14 cellular contexts compared by ENCODE assay signal in the genomic region with DNA sequence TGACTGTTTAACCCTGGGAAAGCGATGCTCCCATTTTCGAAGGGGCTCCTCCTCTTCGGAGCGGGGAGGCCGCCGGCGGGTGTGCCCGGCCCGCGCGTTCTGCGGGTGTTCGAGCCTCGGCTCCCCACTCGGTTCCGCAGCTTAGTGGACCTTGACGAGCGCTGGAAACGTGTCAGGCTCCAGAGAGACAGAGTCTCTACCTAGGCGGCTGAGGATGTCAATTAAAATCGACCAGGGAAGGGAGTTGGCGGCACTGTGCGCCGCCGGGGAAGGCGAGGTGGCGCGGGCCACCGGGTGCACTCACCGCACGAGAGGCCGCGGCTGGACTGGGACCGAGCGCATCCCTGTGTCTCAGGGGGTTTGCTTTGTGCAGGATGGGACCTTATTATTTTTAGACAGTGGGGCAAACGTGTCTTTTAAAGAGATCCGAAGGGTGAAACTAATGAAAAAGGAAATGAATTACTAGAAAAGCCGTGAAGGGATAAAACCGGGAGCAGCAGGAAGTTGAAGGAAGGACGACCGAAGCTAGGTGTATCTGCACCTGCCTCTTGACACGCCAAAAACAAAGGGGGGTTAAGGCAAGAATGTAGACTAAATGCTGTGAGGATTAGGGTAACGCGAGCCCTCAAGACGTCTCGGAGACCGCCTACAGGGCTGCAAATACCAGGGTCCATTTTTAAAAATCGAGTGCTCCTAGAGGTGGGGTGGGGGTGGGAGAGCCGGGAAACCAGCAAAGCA. TPM values are rescaled to one million over a fixed set of nuclear protein-coding genes. Genes with fewer than 3 reads are reported as not detected.
DNase-seq lines count a peak whose midpoint lies in the region; ATAC-seq, FAIRE-seq and TF ChIP-seq lines count a peak whose summit lies in the region.
"Had no signal": no experiment of that assay in that cellular context is flagged by ENCODE, and none has a peak within 500 bp of the region (broad histone marks: within the 10 kb centered on the region; RNA-seq: fewer than 3 reads in every experiment).

No MANE protein-coding gene starts in this region.

- H3K27me3 Mint-ChIP-seq in activated CD4-positive, alpha-beta T cell treated with anti-CD3 and anti-CD28 coated beads for 36 hours, result peaks cover 82% of the 10 kb centered on the region

- H3K14ac ChIP-seq in IMR-90 (replicated peaks; ENCODE audit: low read depth, low read length), result no peak overlapping the region

- H2BK15ac ChIP-seq in IMR-90 (ENCODE audit: low read depth, low read length), result no peak overlapping the region

- no peaks in the 10 kb centered on the region for H3K79me1 ChIP-seq in IMR-90 (ENCODE audit: low read depth in 1 of 2, low read length in 2 of 2)

- POLR2A ChIA-PET in activated CD4-positive, alpha-beta T cell treated with anti-CD3 and anti-CD28 coated beads for 36 hours (lab: Charles Lee), result no interaction called here
- POLR2A ChIA-PET in IMR-90 (lab: Charles Lee; ENCODE audit: unreplicated experiment), result no interaction called here

- peak; percentile 15 for DNase-seq in activated CD4-positive, alpha-beta T cell treated with anti-CD3 and anti-CD28 coated beads for 36 hours
- no peak for DNase-seq in activated CD4-positive, alpha-beta T cell treated with anti-CD3 and anti-CD28 coated beads for 48 hours
- DNase-seq in IMR-90, result no peak
- no peak for DNase-seq in esophagus muscularis mucosa (ENCODE audit: extremely low spot score)
- no peak for DNase-seq in psoas muscle
- DNase-seq in D721Med (ENCODE audit: insufficient read length, low spot score), result no peak
- DNase-seq in prostate gland (ENCODE audit: low spot score), result no peak
- DNase-seq in OCI-M2 (lab: John Stamatoyannopoulos, UW; ENCODE audit: unreplicated experiment), result no peak
- DNase-seq: esophagus squamous epithelium, hypothalamus, NCI-H146 had no signal

- peaks cover 29% of the 10 kb centered on the region for H3K4me1 Mint-ChIP-seq in activated CD4-positive, alpha-beta T cell treated with anti-CD3 and anti-CD28 coated beads for 36 hours

- TF ChIP-seq EP300 in esophagus muscularis mucosa (IDR thresholded peaks at IDR 0.05), result no peak

- H3K27me3 ChIP-seq in IMR-90 (ENCODE audit: control insufficient read depth, insufficient read depth, low read length) (peaks cover 91% of the 10 kb centered on the region), esophagus muscularis mucosa (peaks cover 12 to 100% (median 88%) of the 10 kb centered on the region in 4 donors), psoas muscle (ENCODE audit: insufficient read depth in 3 of 3, low read length in 2 of 3) (peaks cover 0 to 99% (median 52%) of the 10 kb centered on the region in 3 donors), prostate gland (replicated peaks; ENCODE audit: insufficient read depth) (peaks cover 61% of the 10 kb centered on the region)

- no TSS peak for BruUV-seq in IMR-90 (replicated peaks; lab: Mats Ljungman, UMichigan)

- peaks cover 36% of the 10 kb centered on the region for H4K20me1 ChIP-seq in IMR-90 (ENCODE audit: insufficient read depth, low read length)

- H3K27ac ChIP-seq in IMR-90 (ENCODE audit: insufficient read depth, low read length) (no peak overlapping the region), esophagus muscularis mucosa (replicated peaks in 1 of 4) (no peak overlapping the region), psoas muscle (no peak overlapping the region), prostate gland (no peak overlapping the region)
- H3K27ac ChIP-seq: esophagus squamous epithelium, pancreas had no signal

- TF ChIP-seq POLR2A in IMR-90 (IDR thresholded peaks at IDR 0.05; ENCODE audit: low read depth, low read length) (no peak), esophagus muscularis mucosa (IDR thresholded peaks at IDR 0.05; ENCODE audit: low read depth) (no peak), prostate gland (IDR thresholded peaks at IDR 0.05) (no peak)

- H3K4me3 ChIP-seq in IMR-90 (ENCODE audit: insufficient read depth, low read depth, low read length) (no peak overlapping the region), esophagus muscularis mucosa (peak overlapping the region in 3 of 4 donors; percentile 10 to 26 (median 16)), psoas muscle (peak overlapping the region; percentile 50), prostate gland (no peak overlapping the region)

- H3K4me1 ChIP-seq in IMR-90 (ENCODE audit: control insufficient read depth, insufficient read depth, low read length) (no peaks in the 10 kb centered on the region; the same call in 1 of the 2 replicates), esophagus muscularis mucosa (peaks cover 43 to 59% (median 49%) of the 10 kb centered on the region in 4 donors), psoas muscle (peaks cover 28% of the 10 kb centered on the region), prostate gland (replicated peaks) (peaks cover 10% of the 10 kb centered on the region)

- H2AK9ac ChIP-seq in IMR-90 (replicated peaks; ENCODE audit: low read depth, low read length, poor library complexity), result no peak overlapping the region

- H3K36me3 ChIP-seq in IMR-90 (ENCODE audit: control insufficient read depth, insufficient read depth, low read length) (no peaks in the 10 kb centered on the region), esophagus muscularis mucosa (no peaks in the 10 kb centered on the region), psoas muscle (ENCODE audit: insufficient read depth in 1 of 2, low read depth in 1 of 2) (no peaks in the 10 kb centered on the region), prostate gland (no peaks in the 10 kb centered on the region)
- H3K36me3 ChIP-seq: esophagus squamous epithelium, pancreas had no signal

- ATAC-seq in activated CD4-positive, alpha-beta T cell treated with anti-CD3 and anti-CD28 coated beads for 36 hours, result no peak
- ATAC-seq in IMR-90 (ENCODE audit: low read depth), result no peak
- no peak for ATAC-seq in psoas muscle

- no peak overlapping the region for H3K4me3 Mint-ChIP-seq in activated CD4-positive, alpha-beta T cell treated with anti-CD3 and anti-CD28 coated beads for 36 hours
- H3K4me3 Mint-ChIP-seq: memory B cell had no signal

- peaks cover 9% of the 10 kb centered on the region for H3K9me3 ChIP-seq in IMR-90 (ENCODE audit: control insufficient read depth, insufficient read depth, low read length)
- no peaks in the 10 kb centered on the region for H3K9me3 ChIP-seq in esophagus muscularis mucosa
- no peaks in the 10 kb centered on the region for H3K9me3 ChIP-seq in psoas muscle
- H3K9me3 ChIP-seq in prostate gland, result no peaks in the 10 kb centered on the region
- H3K9me3 ChIP-seq: esophagus squamous epithelium, pancreas had no signal

- intact Hi-C loops in activated CD4-positive, alpha-beta T cell treated with anti-CD3 and anti-CD28 coated beads for 36 hours (cut with DNase I, micrococcal nuclease), result no loop called here
- intact Hi-C loops in IMR-90 (cut with micrococcal nuclease) (no loop called here), esophagus muscularis mucosa (cut with DNase I) (no loop called here), psoas muscle (cut with DNase I) (no loop called here), prostate gland (cut with DNase I) (no loop called here)

- H2BK20ac ChIP-seq in IMR-90 (ENCODE audit: low read depth, low read length), result no peak overlapping the region

- no peak for TF ChIP-seq CTCF in IMR-90 (conservative IDR thresholded peaks at IDR 0.05; ENCODE audit: low read depth, low read length)
- TF ChIP-seq CTCF in esophagus muscularis mucosa (IDR thresholded peaks at IDR 0.05), result no peak
- no peak for TF ChIP-seq CTCF in psoas muscle (IDR thresholded peaks at IDR 0.05)
- no peak for TF ChIP-seq CTCF in D721Med (IDR thresholded peaks at IDR 0.05; ENCODE audit: insufficient read depth, missing control alignments)
- TF ChIP-seq CTCF in prostate gland (IDR thresholded peaks at IDR 0.05), result no peak

- no peak overlapping the region for H3K18ac ChIP-seq in IMR-90 (ENCODE audit: low read depth, low read length)

- dilution Hi-C loops in IMR-90 (cut with HindIII; ENCODE audit: low sequenced_read_pairs, unreplicated experiment), result no loop called here

- H3K36me3 Mint-ChIP-seq in activated CD4-positive, alpha-beta T cell treated with anti-CD3 and anti-CD28 coated beads for 36 hours (ENCODE audit: low read depth), result no peaks in the 10 kb centered on the region
- H3K36me3 Mint-ChIP-seq: memory B cell had no signal

- no peak overlapping the region for H3K56ac ChIP-seq in IMR-90 (ENCODE audit: extremely low read depth, insufficient read depth, low read length)

- no peak overlapping the region for H3K4me2 ChIP-seq in IMR-90 (ENCODE audit: low read depth, low read length)

- H3K9me1 ChIP-seq in IMR-90 (ENCODE audit: insufficient read depth, low read length), result peaks cover 4% of the 10 kb centered on the region; the same call in 1 of the 2 replicates

- FAIRE-seq in D721Med (lab: Jason Lieb, UNC), result no peak
- FAIRE-seq: pancreas had no signal

- no peak overlapping the region for H2BK120ac ChIP-seq in IMR-90 (ENCODE audit: low read depth, low read length)

- H4K5ac ChIP-seq in IMR-90 (ENCODE audit: low read depth, low read length), result no peak overlapping the region

- H3K27ac Mint-ChIP-seq in activated CD4-positive, alpha-beta T cell treated with anti-CD3 and anti-CD28 coated beads for 36 hours, result no peak overlapping the region
- H3K27ac Mint-ChIP-seq: memory B cell had no signal

- H4K8ac ChIP-seq in IMR-90 (ENCODE audit: low read depth in 2 of 2, low read length in 2 of 2), result no peak overlapping the region

- no peak overlapping the region for H4K91ac ChIP-seq in IMR-90 (ENCODE audit: insufficient read depth, low read depth, low read length)

- 7% methylated on average over 32 of the region's 49 CpGs; no CpG with 5 or more reads in 1 of the 2 experiments for WGBS in IMR-90 (ENCODE audit: extremely low coverage in 2 of 2, insufficient read length in 1 of 2), 2 experiments
- WGBS in esophagus muscularis mucosa, result 5% methylated on average over 37 of the region's 49 CpGs
- WGBS in psoas muscle, 3 donors, result 4 to 6% (median 5%) methylated on average over 49 of the region's 49 CpGs
- WGBS in prostate gland, result 7% methylated on average over 49 of the region's 49 CpGs

- no peak overlapping the region for H3K9ac ChIP-seq in IMR-90 (ENCODE audit: low read depth, low read length)

- TF ChIP-seq RAD21 in IMR-90 (IDR thresholded peaks at IDR 0.05; ENCODE audit: low read length), result no peak

- no peak overlapping the region for H3K4ac ChIP-seq in IMR-90 (ENCODE audit: low read depth, low read length)

- H2AK5ac ChIP-seq in IMR-90 (ENCODE audit: low read depth, low read length), result no peak overlapping the region

- no peak overlapping the region for H2BK5ac ChIP-seq in IMR-90 (ENCODE audit: low read depth, low read length, poor library complexity, severe bottlenecking)

- CTCF ChIA-PET in activated CD4-positive, alpha-beta T cell treated with anti-CD3 and anti-CD28 coated beads for 36 hours (lab: Charles Lee), result interaction anchor here (0.7 to 1.3 kb wide), 2 partner anchors 24 to 56 kb away, joined by 3 read pairs; no protein-coding TSS in a partner anchor
- CTCF ChIA-PET in IMR-90 (lab: Yijun Ruan, JAX), result no interaction called here

- H3K23ac ChIP-seq in IMR-90 (ENCODE audit: low read depth, low read length), result 0 out of 2 replicates have a peak overlapping the region, but pooled peaks have one; percentile 53

- no peaks in the 10 kb centered on the region for H3K9me3 Mint-ChIP-seq in activated CD4-positive, alpha-beta T cell treated with anti-CD3 and anti-CD28 coated beads for 36 hours (ENCODE audit: low read depth)
- H3K9me3 Mint-ChIP-seq: memory B cell had no signal

- in situ Hi-C loops in IMR-90 (cut with MboI; ENCODE audit: low sequenced_read_pairs), result no loop called here

- no peak overlapping the region for H2AFZ ChIP-seq in IMR-90 (replicated peaks; ENCODE audit: low read length, poor library complexity)

RNA-seq across cellular contexts. Expression of a gene that starts 5.6 kb away (rescaled TPM):
- total RNA-seq in activated CD4-positive, alpha-beta T cell treated with anti-CD3 and anti-CD28 coated beads for 36 hours, result not detected
- total RNA-seq in IMR-90 (2012; rRNA removed), result 0.18 and 0.28 TPM in 2 replicates
- polyA plus RNA-seq in IMR-90 (2012; rRNA removed), result 0.03 and 0.05 TPM in 2 replicates
- polyA plus RNA-seq in IMR-90 (2012; cell fraction: cytosol; rRNA removed), result 0.03 and 0.07 TPM in 2 replicates
- 0.07 and 0.15 TPM in 2 replicates for polyA plus RNA-seq in IMR-90 (2012; cell fraction: nucleus; rRNA removed; ENCODE audit: low replicate concordance)
- not detected for total RNA-seq in esophagus muscularis mucosa
- total RNA-seq in psoas muscle, result not detected
- polyA plus RNA-seq in psoas muscle, result under 1 TPM in 2 of 3 donors, not detected in 1; 0.01 to 0.04 TPM
- total RNA-seq in prostate gland, result not detected
- total RNA-seq: ureter had no signal

Comparison
In these comparisons a context has a peak if more than half of its experiments do, and no peak if none do; other contexts are left out.
1. H3K4me3 ChIP-seq: peak in esophagus muscularis mucosa (3 of 4) and psoas muscle (single experiment); none in IMR-90 (single experiment) and prostate gland (0 of 2).